In genomic region chr17:45857977-45858708, GRCh38 we compare ENCODE assay signal across 13 cellular contexts. TPM values are rescaled to one million over a fixed set of nuclear protein-coding genes. Genes with fewer than 3 reads are reported as not detected.
A peak's percentile ranks its signal among the peaks of the same experiment; 100 is the strongest.
DNase-seq lines count a peak whose midpoint lies in the region; ATAC-seq lines count a peak whose summit lies in the region.
"Had no signal": no experiment of that assay in that cellular context is flagged by ENCODE, and none has a peak within 500 bp of the region (broad histone marks: within the 10 kb centered on the region; RNA-seq: fewer than 3 reads in every experiment).

No MANE protein-coding gene starts in this region.

- no peak overlapping the region for H3K4me3 Mint-ChIP-seq in activated CD4-positive, alpha-beta T cell treated with anti-CD3 and anti-CD28 coated beads, Interleukin-2, amount 10 ng/mL, durations not matched to agents 24 days and 14 days

- peaks cover 12% of the 10 kb centered on the region for H3K27me3 Mint-ChIP-seq in activated CD4-positive, alpha-beta T cell treated with anti-CD3 and anti-CD28 coated beads, Interleukin-2, amount 10 ng/mL, durations not matched to agents 24 days and 14 days

- H3K36me3 Mint-ChIP-seq in activated CD4-positive, alpha-beta T cell treated with anti-CD3 and anti-CD28 coated beads, Interleukin-2, amount 10 ng/mL, durations not matched to agents 24 days and 14 days (ENCODE audit: low read depth), result no peaks in the 10 kb centered on the region
- H3K36me3 Mint-ChIP-seq: brain had no signal

- no peak overlapping the region for H3K27ac Mint-ChIP-seq in activated CD4-positive, alpha-beta T cell treated with anti-CD3 and anti-CD28 coated beads, Interleukin-2, amount 10 ng/mL, durations not matched to agents 24 days and 14 days

- intact Hi-C loops in activated CD4-positive, alpha-beta T cell treated with anti-CD3 and anti-CD28 coated beads, Interleukin-2, amount 10 ng/mL, durations not matched to agents 24 days and 14 days (cut with micrococcal nuclease), result no loop called here

- DNase-seq in ELF-1 (ENCODE audit: low read depth, low spot score) (peak; percentile 75), NCI-H460 (ENCODE audit: extremely low read depth, low read depth) (peak; percentile 26), dermis blood vessel endothelial cell (peak; percentile 53), mucosa of gallbladder (ENCODE audit: low spot score) (peak; percentile 34), cortex of kidney (lab: John Stamatoyannopoulos, UW) (no peak), NCI-H446 treated with DMSO at 0.1 percent for 48 hours (lab: John Stamatoyannopoulos, UW) (no peak)
- DNase-seq in activated CD4-positive, alpha-beta T cell treated with anti-CD3 and anti-CD28 coated beads, Interleukin-2, amount 10 ng/mL, durations not matched to agents 24 days and 14 days, result no peak
- DNase-seq: activated CD8-positive, alpha-beta memory T cell treated with anti-CD3 and anti-CD28 coated beads for 24 hours; heart left ventricle; NCI-H187 treated with DMSO at 0.1 percent for 48 hours had no signal

- ATAC-seq in GM21737 (IDR thresholded peaks at IDR 0.05; ENCODE audit: unreplicated experiment), result no peak

- H3K4me1 Mint-ChIP-seq in activated CD4-positive, alpha-beta T cell treated with anti-CD3 and anti-CD28 coated beads, Interleukin-2, amount 10 ng/mL, durations not matched to agents 24 days and 14 days, result no peaks in the 10 kb centered on the region
- H3K4me1 Mint-ChIP-seq: brain had no signal

- H3K9me3 Mint-ChIP-seq in activated CD4-positive, alpha-beta T cell treated with anti-CD3 and anti-CD28 coated beads, Interleukin-2, amount 10 ng/mL, durations not matched to agents 24 days and 14 days, result no peaks in the 10 kb centered on the region

RNA-seq across cellular contexts. Expression of gene SPPL2C, which starts 13.5 kb away (rescaled TPM):
- total RNA-seq in NCI-H460 (2014; rRNA removed; shearing (Covaris generic)), result not detected in 2 replicates
- polyA plus RNA-seq in NCI-H460 (2014; cell fraction: nucleus; rRNA removed), result not detected in 2 replicates
- total RNA-seq in dermis blood vessel endothelial cell (not detected in 2 replicates), mucosa of gallbladder (not detected)
- not detected in 2 replicates for total RNA-seq in activated CD4-positive, alpha-beta T cell treated with anti-CD3 and anti-CD28 coated beads, Interleukin-2, amount 10 ng/mL, durations not matched to agents 24 days and 14 days
- total RNA-seq: heart left ventricle, ureter had no signal
- polyA plus RNA-seq: heart left ventricle had no signal

RNA-seq across cellular contexts. Expression of gene MAPT, which starts 36.2 kb away (rescaled TPM):
- total RNA-seq in NCI-H460 (2014; rRNA removed; shearing (Covaris generic)), result 3.5 and 4.0 TPM in 2 replicates
- 3.6 and 6.5 TPM in 2 replicates for polyA plus RNA-seq in NCI-H460 (2014; cell fraction: nucleus; rRNA removed)
- total RNA-seq in dermis blood vessel endothelial cell (under 0.01 and 0.05 TPM in 2 replicates), mucosa of gallbladder (11.0 TPM)
- total RNA-seq in activated CD4-positive, alpha-beta T cell treated with anti-CD3 and anti-CD28 coated beads, Interleukin-2, amount 10 ng/mL, durations not matched to agents 24 days and 14 days, result 0.37 and 0.47 TPM in 2 replicates

Comparison
In these comparisons a context has a peak if more than half of its experiments do, and no peak if none do; other contexts are left out.
1. DNase-seq: peak in ELF-1 (single experiment), NCI-H460 (single experiment), dermis blood vessel endothelial cell (single experiment) and mucosa of gallbladder (single experiment); none in cortex of kidney (single experiment), activated CD4-positive, alpha-beta T cell treated with anti-CD3 and anti-CD28 coated beads, Interleukin-2, amount 10 ng/mL, durations not matched to agents 24 days and 14 days (single experiment) and NCI-H446 treated with DMSO at 0.1 percent for 48 hours (single experiment).